In the genomic region with DNA sequence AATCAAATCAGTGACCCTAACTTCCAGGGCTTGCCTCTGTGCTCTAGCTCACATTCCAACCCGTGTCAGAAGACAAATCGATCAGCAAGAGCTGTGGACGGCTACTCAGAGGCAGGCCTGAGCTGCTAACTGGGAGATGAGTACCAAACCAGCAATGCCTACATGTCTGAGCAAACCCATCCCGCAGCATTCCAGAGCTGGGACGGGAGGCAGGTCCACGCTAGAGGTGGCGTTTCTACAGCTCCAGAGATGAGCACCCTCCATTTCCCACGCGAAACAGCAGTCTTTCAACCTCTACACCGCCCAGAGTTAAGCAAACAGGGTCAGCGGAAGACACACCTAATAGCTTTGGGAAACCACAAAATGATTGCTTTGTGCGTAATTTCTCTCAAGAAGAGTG, we compare ENCODE assay signal across 15 cellular contexts. TPM values are rescaled to one million over a fixed set of nuclear protein-coding genes. Genes with fewer than 3 reads are reported as not detected.
DNase-seq lines count a peak whose midpoint lies in the region; ATAC-seq and TF ChIP-seq lines count a peak whose summit lies in the region.
"Had no signal": no experiment of that assay in that cellular context is flagged by ENCODE, and none has a peak within 500 bp of the region (broad histone marks: within the 10 kb centered on the region; RNA-seq: fewer than 3 reads in every experiment).

No MANE protein-coding gene starts in this region.

- POLR2A ChIA-PET in PC-3 (lab: Charles Lee; ENCODE audit: unreplicated experiment) (interaction anchor here (0.7 kb wide), 1 partner anchor 93 kb away, joined by 4 read pairs; no protein-coding TSS in a partner anchor), A673 (lab: Charles Lee; ENCODE audit: low non-redundant PET) (interaction anchor here (0.5 kb wide), 1 partner anchor 237 kb away, joined by 15 read pairs; no protein-coding TSS in a partner anchor)
- POLR2A ChIA-PET in activated CD4-positive, alpha-beta memory T cell treated with anti-CD3 and anti-CD28 coated beads for 36 hours (lab: Charles Lee) = no interaction called here

- H2AFZ ChIP-seq in PC-3 (ENCODE audit: low read length) (peak overlapping the region; percentile 36; the same call in 1 of the 2 replicates), Karpas-422 (ENCODE audit: low read length) (no peak overlapping the region)

- no peaks in the 10 kb centered on the region for H3K9me3 Mint-ChIP-seq in neural crest cell
- no peaks in the 10 kb centered on the region for H3K9me3 Mint-ChIP-seq in activated CD4-positive, alpha-beta memory T cell treated with anti-CD3 and anti-CD28 coated beads for 36 hours

- DNase-seq in ELF-1 (ENCODE audit: low read depth, low spot score) = peak; percentile 88
- peak; percentile 82 for DNase-seq in PC-3
- no peak for DNase-seq in esophagus squamous epithelium (lab: John Stamatoyannopoulos, UW)
- DNase-seq in neural crest cell (ENCODE audit: low read depth, low spot score) = no peak
- DNase-seq in activated CD4-positive, alpha-beta memory T cell treated with anti-CD3 and anti-CD28 coated beads for 36 hours = no peak
- DNase-seq in gastrocnemius medialis = no peak
- DNase-seq in A673 (ENCODE audit: low spot score) = no peak
- no peak for DNase-seq in Karpas-422
- DNase-seq: amygdala, COR-L47, Kasumi-1, left cardiac atrium, NCI-H1436, NCI-H446 had no signal

- TF ChIP-seq POLR2A in esophagus squamous epithelium (IDR thresholded peaks at IDR 0.05) (no peak), gastrocnemius medialis (IDR thresholded peaks at IDR 0.05) (no peak)

- in situ Hi-C loops in gastrocnemius medialis (cut with MboI; ENCODE audit: low sequenced_read_pairs in 4 of 4) = loop anchor here in 1 of 4 donors (10.0 kb wide), 1 partner anchor 88 kb away; no protein-coding TSS in a partner anchor

- peaks cover 3% of the 10 kb centered on the region for H3K36me3 Mint-ChIP-seq in neural crest cell (ENCODE audit: low read depth)
- H3K36me3 Mint-ChIP-seq in activated CD4-positive, alpha-beta memory T cell treated with anti-CD3 and anti-CD28 coated beads for 36 hours = no peaks in the 10 kb centered on the region

- no peaks in the 10 kb centered on the region for H3K36me3 ChIP-seq in PC-3 (ENCODE audit: low read depth, low read length)
- H3K36me3 ChIP-seq in esophagus squamous epithelium = no peaks in the 10 kb centered on the region
- no peaks in the 10 kb centered on the region for H3K36me3 ChIP-seq in gastrocnemius medialis
- H3K36me3 ChIP-seq in A673 (ENCODE audit: insufficient read depth, low read length, poor library complexity, severe bottlenecking) = no peaks in the 10 kb centered on the region
- no peaks in the 10 kb centered on the region for H3K36me3 ChIP-seq in Karpas-422 (ENCODE audit: insufficient read depth, low read length)
- H3K36me3 ChIP-seq: heart left ventricle had no signal

- WGBS in esophagus squamous epithelium, 2 donors = 37 to 67% methylated on average over 12 of the region's 12 CpGs

- BruUV-seq in PC-3 (replicated peaks; lab: Mats Ljungman, UMichigan) (no TSS peak), A673 (replicated peaks; lab: Mats Ljungman, UMichigan) (no TSS peak)

- H3K4me2 ChIP-seq in PC-3 (ENCODE audit: low read length) (peak overlapping the region; percentile 61), Karpas-422 (ENCODE audit: low read depth, low read length, poor library complexity, severe bottlenecking) (no peak overlapping the region)

- peak overlapping the region; percentile 31; the same call in 1 of the 2 replicates for H3K9ac ChIP-seq in PC-3 (ENCODE audit: low read length)
- no peak overlapping the region for H3K9ac ChIP-seq in Karpas-422 (ENCODE audit: low read length)

- no peaks in the 10 kb centered on the region for H4K20me1 ChIP-seq in PC-3 (ENCODE audit: low read length)
- H4K20me1 ChIP-seq in Karpas-422 (ENCODE audit: insufficient read depth, low read depth, low read length) = 0 out of 2 replicates have a peak, but pooled peaks cover 3% of the 10 kb centered on the region

- CTCF ChIA-PET in PC-3 (lab: Charles Lee) (no interaction called here), A673 (lab: Charles Lee) (no interaction called here)
- CTCF ChIA-PET in activated CD4-positive, alpha-beta memory T cell treated with anti-CD3 and anti-CD28 coated beads for 36 hours (lab: Charles Lee) = interaction anchor here (0.6 to 2.7 kb wide), 5 partner anchors 8 to 314 kb away, joined by 3 to 9 read pairs (median 3); a partner anchor contains a TSS

- H3K27me3 ChIP-seq in PC-3 (ENCODE audit: low read length) (no peaks in the 10 kb centered on the region), esophagus squamous epithelium (no peaks in the 10 kb centered on the region), gastrocnemius medialis (no peaks in the 10 kb centered on the region), A673 (replicated peaks; ENCODE audit: insufficient read depth, low read depth, low read length, poor library complexity) (peaks cover 72% of the 10 kb centered on the region), Karpas-422 (ENCODE audit: low read length) (no peaks in the 10 kb centered on the region)

- TF ChIP-seq CTCF in PC-3 (conservative IDR thresholded peaks at IDR 0.05; ENCODE audit: low read depth, low read length) = no peak
- TF ChIP-seq CTCF in esophagus squamous epithelium (IDR thresholded peaks at IDR 0.05) = no peak
- no peak for TF ChIP-seq CTCF in neural crest cell (conservative IDR thresholded peaks at IDR 0.05)
- no peak for TF ChIP-seq CTCF in gastrocnemius medialis (IDR thresholded peaks at IDR 0.05 in 4 of 5, conservative IDR thresholded peaks at IDR 0.05 in 1 of 5)
- TF ChIP-seq CTCF in A673 (conservative IDR thresholded peaks at IDR 0.05; ENCODE audit: low read depth, low read length) = no peak

- H3K9me3 ChIP-seq in PC-3 (ENCODE audit: low read length) = no peaks in the 10 kb centered on the region
- H3K9me3 ChIP-seq in esophagus squamous epithelium = no peaks in the 10 kb centered on the region
- H3K9me3 ChIP-seq in gastrocnemius medialis = no peaks in the 10 kb centered on the region
- no peaks in the 10 kb centered on the region for H3K9me3 ChIP-seq in A673 (ENCODE audit: low read depth, low read length, poor library complexity, severe bottlenecking)
- no peaks in the 10 kb centered on the region for H3K9me3 ChIP-seq in Karpas-422 (ENCODE audit: low read length)
- H3K9me3 ChIP-seq: heart left ventricle had no signal

- H3K27ac Mint-ChIP-seq in neural crest cell (ENCODE audit: unreplicated experiment) = no peak overlapping the region
- H3K27ac Mint-ChIP-seq in activated CD4-positive, alpha-beta memory T cell treated with anti-CD3 and anti-CD28 coated beads for 36 hours = no peak overlapping the region

- H3K4me1 Mint-ChIP-seq in neural crest cell = peaks cover 63% of the 10 kb centered on the region
- peaks cover 2% of the 10 kb centered on the region for H3K4me1 Mint-ChIP-seq in activated CD4-positive, alpha-beta memory T cell treated with anti-CD3 and anti-CD28 coated beads for 36 hours (ENCODE audit: low read depth)

- peaks cover 26% of the 10 kb centered on the region for H3K4me1 ChIP-seq in PC-3 (ENCODE audit: insufficient read depth, low read length)
- H3K4me1 ChIP-seq in esophagus squamous epithelium = peaks cover 5 to 78% (median 24%) of the 10 kb centered on the region in 3 donors
- H3K4me1 ChIP-seq in gastrocnemius medialis = peaks cover 43 to 50% of the 10 kb centered on the region in 2 donors
- peaks cover 16% of the 10 kb centered on the region for H3K4me1 ChIP-seq in A673 (ENCODE audit: insufficient read depth, low read length, poor library complexity, severe bottlenecking)
- H3K4me1 ChIP-seq in Karpas-422 (ENCODE audit: low read length) = no peaks in the 10 kb centered on the region

- H3K27ac ChIP-seq in PC-3 (ENCODE audit: low read length) (peak overlapping the region; percentile 88), esophagus squamous epithelium (peak overlapping the region; percentile 10 to 68 (median 38)), gastrocnemius medialis (no peak overlapping the region), A673 (ENCODE audit: low read depth, low read length, poor library complexity, severe bottlenecking) (no peak overlapping the region), Karpas-422 (ENCODE audit: low read length) (no peak overlapping the region)

- H3K27me3 Mint-ChIP-seq in neural crest cell (ENCODE audit: low read depth) = no peaks in the 10 kb centered on the region
- H3K27me3 Mint-ChIP-seq in activated CD4-positive, alpha-beta memory T cell treated with anti-CD3 and anti-CD28 coated beads for 36 hours = peaks cover 38% of the 10 kb centered on the region

- intact Hi-C loops in PC-3 (cut with micrococcal nuclease) = loop anchor here (10.0 kb wide), 1 partner anchor 48 kb away; no protein-coding TSS in a partner anchor
- intact Hi-C loops in esophagus squamous epithelium (cut with DNase I) = no loop called here
- intact Hi-C loops in activated CD4-positive, alpha-beta memory T cell treated with anti-CD3 and anti-CD28 coated beads for 36 hours (cut with micrococcal nuclease) = no loop called here
- intact Hi-C loops in gastrocnemius medialis (cut with DNase I; ENCODE audit: low total_unique reads) = no loop called here
- intact Hi-C loops in A673 (cut with micrococcal nuclease; ENCODE audit: unreplicated experiment) = no loop called here

- ATAC-seq in PC-3 (peak; percentile 96), gastrocnemius medialis (no peak)
- ATAC-seq: heart left ventricle, left cardiac atrium had no signal

- H3K4me3 Mint-ChIP-seq in neural crest cell = peak overlapping the region; percentile 56
- no peak overlapping the region for H3K4me3 Mint-ChIP-seq in activated CD4-positive, alpha-beta memory T cell treated with anti-CD3 and anti-CD28 coated beads for 36 hours

- H3K79me2 ChIP-seq in PC-3 (ENCODE audit: low read length) (peaks cover 54% of the 10 kb centered on the region), Karpas-422 (ENCODE audit: low read length) (no peaks in the 10 kb centered on the region)

- H3F3A ChIP-seq in PC-3 (ENCODE audit: low read length, unreplicated experiment) = no peaks in the 10 kb centered on the region

- no peaks in the 10 kb centered on the region for H3K9me2 ChIP-seq in PC-3 (replicated peaks; ENCODE audit: low read length)
- no peaks in the 10 kb centered on the region for H3K9me2 ChIP-seq in Karpas-422 (replicated peaks; ENCODE audit: insufficient read depth, low read length)

- H3K4me3 ChIP-seq in PC-3 (ENCODE audit: low read length) (peak overlapping the region; percentile 35; the same call in 1 of the 2 replicates), esophagus squamous epithelium (no peak overlapping the region), gastrocnemius medialis (no peak overlapping the region), A673 (ENCODE audit: low read depth, low read length, poor library complexity, severe bottlenecking) (no peak overlapping the region), Karpas-422 (ENCODE audit: low read length) (no peak overlapping the region)
- H3K4me3 ChIP-seq: heart left ventricle had no signal

RNA-seq across cellular contexts. Expression of a gene that starts 6.5 kb away (rescaled TPM):
- 20.8 and 25.6 TPM in 2 replicates for total RNA-seq in PC-3 (2014; rRNA removed)
- 10 to 100 TPM; 19.5 to 34.9 (median 28.7) TPM for total RNA-seq in esophagus squamous epithelium
- 75.9 and 76.4 TPM in 2 replicates for total RNA-seq in neural crest cell
- under 1 TPM; 0.31 to 0.33 TPM for total RNA-seq in activated CD4-positive, alpha-beta memory T cell treated with anti-CD3 and anti-CD28 coated beads for 36 hours
- total RNA-seq in gastrocnemius medialis = 10 to 100 TPM; 55.6 to 86.4 (median 62.7) TPM
- 6.0 and 9.8 TPM in 2 replicates for total RNA-seq in A673 (2021)
- 1.1 TPM in 1 of 2 replicates, not detected in the other for total RNA-seq in Karpas-422 (2014; rRNA removed; shearing (Covaris generic); ENCODE audit: low replicate concordance)

RNA-seq across cellular contexts. Expression of a gene that starts 23.9 kb away (rescaled TPM):
- total RNA-seq in PC-3 (2014; rRNA removed) (17.2 and 17.7 TPM in 2 replicates), esophagus squamous epithelium (10 to 100 TPM in 3 of 4 donors, 1 to 10 TPM in 1; 7.7 to 18.5 (median 11.8) TPM), neural crest cell (18.7 and 19.5 TPM in 2 replicates), gastrocnemius medialis (10 to 100 TPM; 14.4 to 16.1 (median 15.3) TPM), A673 (2021) (20.0 and 21.8 TPM in 2 replicates)
- 1 to 10 TPM; 8.0 to 9.6 TPM for total RNA-seq in activated CD4-positive, alpha-beta memory T cell treated with anti-CD3 and anti-CD28 coated beads for 36 hours
- 4.7 and 7.2 TPM in 2 replicates for total RNA-seq in Karpas-422 (2014; rRNA removed; shearing (Covaris generic); ENCODE audit: low replicate concordance)

Comparison
In these comparisons a context has a peak if more than half of its experiments do, and no peak if none do; other contexts are left out.
1. DNase-seq: peak in ELF-1 (single experiment) and PC-3 (single experiment); none in esophagus squamous epithelium (single experiment), neural crest cell (single experiment), activated CD4-positive, alpha-beta memory T cell treated with anti-CD3 and anti-CD28 coated beads for 36 hours (single experiment), gastrocnemius medialis (0 of 2), A673 (single experiment) and Karpas-422 (single experiment).
2. H3K27ac ChIP-seq: peak in PC-3 (single experiment) and esophagus squamous epithelium (4 of 4); none in gastrocnemius medialis (0 of 4), A673 (single experiment) and Karpas-422 (single experiment).